In genomic region chr18:37380546-37381110, GRCh38 we compare ENCODE assay signal across 9 cellular contexts.
"Had no signal": no experiment of that assay in that cellular context is flagged by ENCODE, and none has a peak within 500 bp of the region (broad histone marks: within the 10 kb centered on the region; RNA-seq: fewer than 3 reads in every experiment).

No MANE protein-coding gene starts in this region.

- H3K27ac ChIP-seq: GM23248, HL-60 had no signal

- ATAC-seq: HepG2, K562 had no signal

- H3K9ac ChIP-seq: GM23248 had no signal

- H3K27ac Mint-ChIP-seq: H9, HFFc6 had no signal

- H3K4me3 Mint-ChIP-seq: H9, HFFc6 had no signal

- H3K4me3 ChIP-seq: GM23248, K562 had no signal

- DNase-seq: GM23248, GOT3, H9, HCEC 1CT, HFFc6, KG1 had no signal

- H3K9me3 Mint-ChIP-seq: HFFc6 had no signal

- H2AFZ ChIP-seq: GM23248 had no signal
